ENCODE assay signal across 1 cellular context in the genomic region with DNA sequence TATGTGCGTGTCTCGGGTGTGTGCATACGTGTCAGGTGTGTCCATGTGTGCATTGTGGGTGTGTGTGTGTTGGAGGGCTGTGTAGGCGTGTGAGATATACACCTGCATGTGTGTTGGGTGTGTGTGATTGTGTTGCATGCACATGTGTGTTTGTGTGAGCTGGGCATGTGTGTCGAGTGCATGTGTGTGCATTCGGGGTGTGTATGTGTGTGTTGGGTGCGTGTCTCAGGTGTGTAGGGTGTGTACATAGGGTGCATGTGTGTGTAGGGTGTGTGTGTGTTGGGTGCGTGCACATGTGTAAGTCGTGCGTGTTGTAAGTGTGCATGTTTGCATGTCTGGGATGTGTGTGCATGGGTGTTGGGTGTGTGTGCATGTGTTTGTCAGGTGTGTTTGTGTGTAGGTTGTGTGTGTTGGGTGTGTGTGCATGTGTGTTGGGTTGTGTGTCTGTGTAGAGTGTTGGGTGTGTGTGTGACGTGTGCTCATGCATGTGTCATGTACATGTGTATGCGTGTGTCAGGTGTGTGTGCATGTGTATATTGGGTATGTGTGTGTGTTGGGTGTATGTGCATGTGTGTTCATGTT.
TF ChIP-seq lines count a peak whose summit lies in the region.

No MANE protein-coding gene starts in this region.

TF ChIP-seq in WTC11, 78 proteins besides CTCF, POLR2A, EP300 and RAD21 (continued from another document):
- TF ChIP-seq, protein P1, sequence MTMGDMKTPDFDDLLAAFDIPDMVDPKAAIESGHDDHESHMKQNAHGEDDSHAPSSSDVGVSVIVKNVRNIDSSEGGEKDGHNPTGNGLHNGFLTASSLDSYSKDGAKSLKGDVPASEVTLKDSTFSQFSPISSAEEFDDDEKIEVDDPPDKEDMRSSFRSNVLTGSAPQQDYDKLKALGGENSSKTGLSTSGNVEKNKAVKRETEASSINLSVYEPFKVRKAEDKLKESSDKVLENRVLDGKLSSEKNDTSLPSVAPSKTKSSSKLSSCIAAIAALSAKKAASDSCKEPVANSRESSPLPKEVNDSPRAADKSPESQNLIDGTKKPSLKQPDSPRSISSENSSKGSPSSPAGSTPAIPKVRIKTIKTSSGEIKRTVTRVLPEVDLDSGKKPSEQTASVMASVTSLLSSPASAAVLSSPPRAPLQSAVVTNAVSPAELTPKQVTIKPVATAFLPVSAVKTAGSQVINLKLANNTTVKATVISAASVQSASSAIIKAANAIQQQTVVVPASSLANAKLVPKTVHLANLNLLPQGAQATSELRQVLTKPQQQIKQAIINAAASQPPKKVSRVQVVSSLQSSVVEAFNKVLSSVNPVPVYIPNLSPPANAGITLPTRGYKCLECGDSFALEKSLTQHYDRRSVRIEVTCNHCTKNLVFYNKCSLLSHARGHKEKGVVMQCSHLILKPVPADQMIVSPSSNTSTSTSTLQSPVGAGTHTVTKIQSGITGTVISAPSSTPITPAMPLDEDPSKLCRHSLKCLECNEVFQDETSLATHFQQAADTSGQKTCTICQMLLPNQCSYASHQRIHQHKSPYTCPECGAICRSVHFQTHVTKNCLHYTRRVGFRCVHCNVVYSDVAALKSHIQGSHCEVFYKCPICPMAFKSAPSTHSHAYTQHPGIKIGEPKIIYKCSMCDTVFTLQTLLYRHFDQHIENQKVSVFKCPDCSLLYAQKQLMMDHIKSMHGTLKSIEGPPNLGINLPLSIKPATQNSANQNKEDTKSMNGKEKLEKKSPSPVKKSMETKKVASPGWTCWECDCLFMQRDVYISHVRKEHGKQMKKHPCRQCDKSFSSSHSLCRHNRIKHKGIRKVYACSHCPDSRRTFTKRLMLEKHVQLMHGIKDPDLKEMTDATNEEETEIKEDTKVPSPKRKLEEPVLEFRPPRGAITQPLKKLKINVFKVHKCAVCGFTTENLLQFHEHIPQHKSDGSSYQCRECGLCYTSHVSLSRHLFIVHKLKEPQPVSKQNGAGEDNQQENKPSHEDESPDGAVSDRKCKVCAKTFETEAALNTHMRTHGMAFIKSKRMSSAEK (CRISPR knock-in tag; IDR thresholded peaks at IDR 0.05; ENCODE audit: borderline replicate concordance), result no peak
- TF ChIP-seq ZNF263 (CRISPR knock-in tag; IDR thresholded peaks at IDR 0.05; ENCODE audit: low read depth) (no peak), SOX15 (CRISPR knock-in tag; IDR thresholded peaks at IDR 0.05) (no peak), ZNF317 (CRISPR knock-in tag; IDR thresholded peaks at IDR 0.05; ENCODE audit: borderline replicate concordance, low read depth) (no peak), NFE2L1 (CRISPR knock-in tag; IDR thresholded peaks at IDR 0.05) (no peak), NR2C2 (CRISPR knock-in tag; IDR thresholded peaks at IDR 0.05) (no peak), MXD4 (CRISPR knock-in tag; IDR thresholded peaks at IDR 0.05; ENCODE audit: borderline replicate concordance) (no peak), ZNF396 (CRISPR knock-in tag; IDR thresholded peaks at IDR 0.05; ENCODE audit: borderline replicate concordance) (no peak), NR3C1 (CRISPR knock-in tag; conservative IDR thresholded peaks at IDR 0.05; ENCODE audit: low read depth) (no peak), MYBL2 (CRISPR knock-in tag; IDR thresholded peaks at IDR 0.05) (no peak), FOXJ3 (CRISPR knock-in tag; IDR thresholded peaks at IDR 0.05; ENCODE audit: borderline replicate concordance) (no peak)
